Comparison of ENCODE assay signal across 8 cellular contexts in the genomic region with DNA sequence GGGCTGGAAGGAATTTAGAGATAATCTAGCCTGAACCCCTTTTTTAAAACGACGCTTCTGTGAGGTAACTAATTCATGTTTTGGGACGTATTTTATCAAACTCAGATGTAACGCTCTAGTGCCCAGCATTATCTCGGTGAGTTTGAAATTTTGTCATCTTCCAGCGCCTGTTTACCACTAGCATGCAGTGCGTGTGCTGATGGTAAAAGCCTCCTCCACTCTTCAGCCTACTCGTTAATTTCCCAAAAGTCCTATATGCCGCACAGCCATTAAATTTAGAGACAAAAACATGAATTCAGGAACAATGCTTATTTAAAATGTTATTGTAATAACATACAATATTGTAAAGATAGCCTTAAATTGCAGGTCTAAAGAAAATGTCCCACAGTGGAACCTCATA. TPM values are rescaled to one million over a fixed set of nuclear protein-coding genes. Genes with fewer than 3 reads are reported as not detected.
DNase-seq lines count a peak whose midpoint lies in the region; ATAC-seq and TF ChIP-seq lines count a peak whose summit lies in the region.

No MANE protein-coding gene starts in this region.

- H3K27ac Mint-ChIP-seq in activated T-cell treated with anti-CD3 and anti-CD28 coated beads, Interleukin-2, amount 50 U/mL, for 24 hours: peak overlapping the region; percentile 96
- H3K27ac Mint-ChIP-seq in activated naive CD8-positive, alpha-beta T cell: peak overlapping the region; percentile 96

- peak overlapping the region; percentile 75 to 94 (median 86) for H3K4me3 ChIP-seq in tibial nerve

- no peak for DNase-seq in activated T-cell treated with anti-CD3 and anti-CD28 coated beads, Interleukin-2, amount 50 U/mL, for 24 hours
- DNase-seq in activated T-cell treated with anti-CD3 and anti-CD28 coated beads, Interleukin-2, amount 50 U/mL, for 1 hour: no peak
- DNase-seq in left kidney (ENCODE audit: low read depth, low spot score): peak; percentile 12
- DNase-seq in tibial nerve (ENCODE audit: low spot score in 2 of 2): no peak
- no peak for DNase-seq in NCI-H2081 treated with DMSO at 0.1 percent for 48 hours (lab: John Stamatoyannopoulos, UW)
- no peak for DNase-seq in islet precursor cell

- ATAC-seq in HG02970 (IDR thresholded peaks at IDR 0.05; ENCODE audit: low FRiP score, unreplicated experiment): no peak

- H3K36me3 ChIP-seq in tibial nerve: no peaks in the 10 kb centered on the region

- H3K4me1 ChIP-seq in tibial nerve: peaks cover 0 to 41% (median 21%) of the 10 kb centered on the region in 4 donors

- no peak for TF ChIP-seq CTCF in tibial nerve (IDR thresholded peaks at IDR 0.05)

- no peak for TF ChIP-seq EP300 in tibial nerve (IDR thresholded peaks at IDR 0.05)

- no peaks in the 10 kb centered on the region for H3K9me3 Mint-ChIP-seq in activated T-cell treated with anti-CD3 and anti-CD28 coated beads, Interleukin-2, amount 50 U/mL, for 24 hours
- no peaks in the 10 kb centered on the region for H3K9me3 Mint-ChIP-seq in activated naive CD8-positive, alpha-beta T cell (ENCODE audit: low read depth)

- peak overlapping the region; percentile 96 for H3K4me3 Mint-ChIP-seq in activated T-cell treated with anti-CD3 and anti-CD28 coated beads, Interleukin-2, amount 50 U/mL, for 24 hours
- H3K4me3 Mint-ChIP-seq in activated naive CD8-positive, alpha-beta T cell: peak overlapping the region; percentile 98

- H3K27me3 ChIP-seq in tibial nerve: no peaks in the 10 kb centered on the region

- 71 to 81% methylated on average over 9 of the region's 9 CpGs for WGBS in tibial nerve, 2 donors

- H3K27ac ChIP-seq in tibial nerve: peak overlapping the region; percentile 94 to 99 (median 95)

- no peaks in the 10 kb centered on the region for H3K9me3 ChIP-seq in tibial nerve

- H3K36me3 Mint-ChIP-seq in activated T-cell treated with anti-CD3 and anti-CD28 coated beads, Interleukin-2, amount 50 U/mL, for 24 hours (ENCODE audit: low read depth): peaks cover 37% of the 10 kb centered on the region
- peaks cover 4% of the 10 kb centered on the region for H3K36me3 Mint-ChIP-seq in activated naive CD8-positive, alpha-beta T cell

- no peak for TF ChIP-seq POLR2A in tibial nerve (IDR thresholded peaks at IDR 0.05)

- H3K4me1 Mint-ChIP-seq in activated T-cell treated with anti-CD3 and anti-CD28 coated beads, Interleukin-2, amount 50 U/mL, for 24 hours (ENCODE audit: low read depth): peaks cover 44% of the 10 kb centered on the region
- peaks cover 49% of the 10 kb centered on the region for H3K4me1 Mint-ChIP-seq in activated naive CD8-positive, alpha-beta T cell (ENCODE audit: low read depth)

- H3K27me3 Mint-ChIP-seq in activated T-cell treated with anti-CD3 and anti-CD28 coated beads, Interleukin-2, amount 50 U/mL, for 24 hours: no peaks in the 10 kb centered on the region
- no peaks in the 10 kb centered on the region for H3K27me3 Mint-ChIP-seq in activated naive CD8-positive, alpha-beta T cell

RNA-seq across cellular contexts. Expression of a gene that starts 2.8 kb away (rescaled TPM):
- total RNA-seq in tibial nerve: 10 to 100 TPM; 32.4 to 49.4 (median 38.4) TPM
